1 cellular context compared by ENCODE assay signal in the genomic region with DNA sequence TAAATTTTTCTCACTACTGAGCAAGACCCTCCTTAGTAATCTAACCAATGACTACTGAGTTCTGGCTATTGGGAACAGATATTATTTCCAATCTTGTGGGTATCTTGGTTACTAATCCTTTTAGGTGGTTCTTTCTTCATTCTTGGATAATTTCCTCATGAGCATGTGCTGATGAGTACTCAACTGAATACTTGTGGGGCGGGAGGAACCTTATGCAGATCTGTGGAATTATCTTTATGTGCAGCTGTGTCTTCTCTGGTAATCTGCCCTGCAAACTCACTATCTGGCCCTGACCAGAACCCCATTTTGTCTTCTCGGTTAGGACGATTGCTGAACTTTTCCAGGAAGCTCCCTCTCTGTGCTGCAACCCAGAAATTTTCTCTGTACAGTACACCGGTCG.
TF ChIP-seq lines count a peak whose summit lies in the region.

No MANE protein-coding gene starts in this region.

TF ChIP-seq in K562, 482 proteins besides CTCF, POLR2A, EP300 and RAD21 (continued from another document and continues in another):
- TF ChIP-seq ZNF551 (CRISPR knock-in tag; IDR thresholded peaks at IDR 0.05) (no peak), CREB5 (CRISPR knock-in tag; IDR thresholded peaks at IDR 0.05) (no peak), GTF2B (IDR thresholded peaks at IDR 0.05; ENCODE audit: extremely low read depth, insufficient read length) (no peak), CHD7 (IDR thresholded peaks at IDR 0.05; ENCODE audit: low read depth, low read length) (no peak), ZNF318 (IDR thresholded peaks at IDR 0.05; ENCODE audit: borderline replicate concordance in 1 of 2, low read depth in 1 of 2) (no peak), MYC (IDR thresholded peaks at IDR 0.05; ENCODE audit: low read depth, low read length) (peak; percentile 80), MYC (CRISPR knock-in tag; IDR thresholded peaks at IDR 0.05; ENCODE audit: borderline replicate concordance, low read depth) (no peak), ZFP1 (CRISPR knock-in tag; IDR thresholded peaks at IDR 0.05) (no peak), ZSCAN29 (IDR thresholded peaks at IDR 0.05) (no peak), FOXJ3 (CRISPR knock-in tag; IDR thresholded peaks at IDR 0.05) (no peak), HNRNPH1 (optimal IDR thresholded peaks at IDR 0.05; ENCODE audit: low read depth, low read length) (no peak), ID3 (CRISPR knock-in tag; IDR thresholded peaks at IDR 0.05) (no peak), ID3 (tag; IDR thresholded peaks at IDR 0.05) (no peak), DIDO1 (tag; IDR thresholded peaks at IDR 0.05; ENCODE audit: low read depth) (no peak), ZNF699 (CRISPR knock-in tag; IDR thresholded peaks at IDR 0.05; ENCODE audit: insufficient replicate concordance) (no peak), CBX2 (IDR thresholded peaks at IDR 0.05; ENCODE audit: insufficient read depth, low read length, poor library complexity, severe bottlenecking) (no peak), PML (IDR thresholded peaks at IDR 0.05; ENCODE audit: low read length) (peak; percentile 97), ZNF778 (CRISPR knock-in tag; IDR thresholded peaks at IDR 0.05) (no peak), GMEB1 (CRISPR knock-in tag; IDR thresholded peaks at IDR 0.05) (no peak)
- TF ChIP-seq, protein P1, sequence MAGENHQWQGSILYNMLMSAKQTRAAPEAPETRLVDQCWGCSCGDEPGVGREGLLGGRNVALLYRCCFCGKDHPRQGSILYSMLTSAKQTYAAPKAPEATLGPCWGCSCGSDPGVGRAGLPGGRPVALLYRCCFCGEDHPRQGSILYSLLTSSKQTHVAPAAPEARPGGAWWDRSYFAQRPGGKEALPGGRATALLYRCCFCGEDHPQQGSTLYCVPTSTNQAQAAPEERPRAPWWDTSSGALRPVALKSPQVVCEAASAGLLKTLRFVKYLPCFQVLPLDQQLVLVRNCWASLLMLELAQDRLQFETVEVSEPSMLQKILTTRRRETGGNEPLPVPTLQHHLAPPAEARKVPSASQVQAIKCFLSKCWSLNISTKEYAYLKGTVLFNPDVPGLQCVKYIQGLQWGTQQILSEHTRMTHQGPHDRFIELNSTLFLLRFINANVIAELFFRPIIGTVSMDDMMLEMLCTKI (IDR thresholded peaks at IDR 0.05; ENCODE audit: partially characterized antibody): no peak
